Comparison of ENCODE assay signal across 8 cellular contexts in genomic region chr12:62123721-62124203, GRCh38.
DNase-seq lines count a peak whose midpoint lies in the region; ATAC-seq, FAIRE-seq and TF ChIP-seq lines count a peak whose summit lies in the region.

No MANE protein-coding gene starts in this region.

- H3K79me2 ChIP-seq in fibroblast of lung (ENCODE audit: control insufficient read depth, insufficient read depth, low read length) (no peaks in the 10 kb centered on the region), trophoblast cell (ENCODE audit: control insufficient read depth, insufficient read depth, low read length, poor library complexity) (no peaks in the 10 kb centered on the region)

- H3K14ac ChIP-seq in trophoblast cell (ENCODE audit: low read length), result no peak overlapping the region

- TF ChIP-seq CTCF in fibroblast of lung (conservative IDR thresholded peaks at IDR 0.05 in 1 of 2, IDR thresholded peaks at IDR 0.05 in 1 of 2; ENCODE audit: low read depth in 1 of 2, low read length in 2 of 2), result peak; percentile 87 to 89

- no peak overlapping the region for H2AK5ac ChIP-seq in trophoblast cell (ENCODE audit: low read length)

- no peak overlapping the region for H3K4me3 ChIP-seq in fibroblast of lung (replicated peaks in 1 of 4; ENCODE audit: control extremely low read depth in 1 of 4, insufficient read depth in 1 of 4, low read depth in 3 of 4, low read length in 4 of 4)
- no peak overlapping the region for H3K4me3 ChIP-seq in trophoblast cell (ENCODE audit: low read depth, low read length)

- peak; percentile 91 for ATAC-seq in HG02870 (IDR thresholded peaks at IDR 0.05; ENCODE audit: unreplicated experiment)

- H2BK120ac ChIP-seq in trophoblast cell (ENCODE audit: insufficient read depth, low read length, poor library complexity), result no peak overlapping the region

- peak; percentile 65 for DNase-seq in AG20443 (ENCODE audit: low spot score)
- no peak for DNase-seq in GM12892 (ENCODE audit: insufficient read length)
- DNase-seq in NCI-H226, result peak; percentile 29
- DNase-seq in activated CD4-positive, alpha-beta T cell treated with anti-CD3 and anti-CD28 coated beads, Interleukin-2, amount 50 U/mL, for 4 hours, result peak; percentile 3 to 25
- DNase-seq in fibroblast of lung (ENCODE audit: low read depth in 2 of 2), result peak; percentile 37 to 63
- DNase-seq in trophoblast cell, result peak; percentile 6 to 66
- no peak for DNase-seq in middle frontal gyrus (ENCODE audit: extremely low spot score, low spot score)

- H3K9me3 ChIP-seq in fibroblast of lung (ENCODE audit: control insufficient read depth, insufficient read depth, low read depth, low read length) (no peaks in the 10 kb centered on the region), trophoblast cell (ENCODE audit: insufficient read depth, low read depth, low read length) (no peaks in the 10 kb centered on the region)

- H4K12ac ChIP-seq in trophoblast cell (ENCODE audit: low read depth, low read length), result no peak overlapping the region

- H2BK12ac ChIP-seq in trophoblast cell (ENCODE audit: low read length), result no peak overlapping the region

- no peak overlapping the region for H3K23ac ChIP-seq in trophoblast cell (ENCODE audit: low read length)

- no peak overlapping the region for H2BK5ac ChIP-seq in trophoblast cell (ENCODE audit: low read depth, low read length, poor library complexity)

- H2AFZ ChIP-seq in fibroblast of lung (ENCODE audit: low read length) (no peak overlapping the region), trophoblast cell (ENCODE audit: insufficient read depth, low read length, poor library complexity) (no peak overlapping the region)

- H3K4me1 ChIP-seq in fibroblast of lung (ENCODE audit: control insufficient read depth, extremely low read depth, insufficient read depth, low read length), result no peaks in the 10 kb centered on the region
- no peaks in the 10 kb centered on the region for H3K4me1 ChIP-seq in trophoblast cell (ENCODE audit: control insufficient read depth in 1 of 2, insufficient read depth in 2 of 2, low read length in 2 of 2)

- H3K4me2 ChIP-seq in fibroblast of lung (ENCODE audit: extremely low read depth, insufficient read depth, low read length), result no peak overlapping the region
- no peak overlapping the region for H3K4me2 ChIP-seq in trophoblast cell (ENCODE audit: low read length)

- no peak overlapping the region for H3K27ac ChIP-seq in fibroblast of lung (ENCODE audit: insufficient read depth, low read length)
- no peak overlapping the region for H3K27ac ChIP-seq in trophoblast cell (ENCODE audit: low read depth, low read length)

- no peaks in the 10 kb centered on the region for H3K27me3 ChIP-seq in fibroblast of lung (ENCODE audit: control insufficient read depth, insufficient read depth, low read length)
- no peaks in the 10 kb centered on the region for H3K27me3 ChIP-seq in trophoblast cell (ENCODE audit: insufficient read depth, low read length)

- peak; percentile 78 for FAIRE-seq in GM12892 (lab: Jason Lieb, UNC)

- no CpG with 5 or more reads among the region's 4 CpGs for WGBS in trophoblast cell (ENCODE audit: extremely low coverage, insufficient coverage, insufficient read length)

- H4K91ac ChIP-seq in trophoblast cell (ENCODE audit: low read depth, low read length), result no peak overlapping the region

- no peak overlapping the region for H3K18ac ChIP-seq in trophoblast cell (ENCODE audit: low read length)

- H3K79me1 ChIP-seq in trophoblast cell (ENCODE audit: low read length), result no peaks in the 10 kb centered on the region

- H3K9ac ChIP-seq in fibroblast of lung (ENCODE audit: insufficient read depth, low read length) (no peak overlapping the region), trophoblast cell (ENCODE audit: low read length) (no peak overlapping the region)

- H3K36me3 ChIP-seq in fibroblast of lung (ENCODE audit: control insufficient read depth, insufficient read depth, low read length) (no peaks in the 10 kb centered on the region), trophoblast cell (ENCODE audit: control insufficient read depth in 1 of 2, insufficient read depth in 2 of 2, low read length in 2 of 2) (no peaks in the 10 kb centered on the region)

- no peaks in the 10 kb centered on the region for H4K20me1 ChIP-seq in fibroblast of lung (ENCODE audit: control insufficient read depth, extremely low read depth, insufficient read depth, low read length)

- H3K4ac ChIP-seq in trophoblast cell (ENCODE audit: low read depth, low read length), result no peak overlapping the region

- H4K8ac ChIP-seq in trophoblast cell (ENCODE audit: low read depth, low read length), result no peak overlapping the region

- no peak for TF ChIP-seq POLR2A in GM12892 (IDR thresholded peaks at IDR 0.05; ENCODE audit: low read depth, low read length)

Comparison
In these comparisons a context has a peak if more than half of its experiments do, and no peak if none do; other contexts are left out.
1. DNase-seq: peak in AG20443 (single experiment), NCI-H226 (single experiment), activated CD4-positive, alpha-beta T cell treated with anti-CD3 and anti-CD28 coated beads, Interleukin-2, amount 50 U/mL, for 4 hours (2 of 2), fibroblast of lung (2 of 2) and trophoblast cell (2 of 2); none in GM12892 (single experiment) and middle frontal gyrus (single experiment).